26 cellular contexts compared by ENCODE assay signal in genomic region chr6:56156643-56157042, GRCh38.
DNase-seq lines count a peak whose midpoint lies in the region; ATAC-seq, FAIRE-seq and TF ChIP-seq lines count a peak whose summit lies in the region.
"Had no signal": no experiment of that assay in that cellular context is flagged by ENCODE, and none has a peak within 500 bp of the region (broad histone marks: within the 10 kb centered on the region; RNA-seq: fewer than 3 reads in every experiment).

No MANE protein-coding gene starts in this region.

- H3K27me3 Mint-ChIP-seq in astrocyte (ENCODE audit: low read depth, unreplicated experiment): no peaks in the 10 kb centered on the region
- H3K27me3 Mint-ChIP-seq: activated naive CD8-positive, alpha-beta T cell treated with anti-CD3 and anti-CD28 coated beads for 36 hours; naive thymus-derived CD8-positive, alpha-beta T cell; stimulated activated naive CD8-positive, alpha-beta T cell treated with anti-CD3 and anti-CD28 coated beads, Interleukin-15, amount 100 ng/mL, for 72 hours; T-helper 17 cell had no signal

- H3K23ac ChIP-seq in mesenchymal stem cell (ENCODE audit: low read length in 2 of 2): no peak overlapping the region

- DNase-seq in HPDE6-E6E7 (ENCODE audit: extremely low spot score): peak; percentile 15
- DNase-seq in astrocyte (ENCODE audit: low read depth): peak; percentile 11
- peak; percentile 72 for DNase-seq in mesenchymal stem cell
- no peak for DNase-seq in GM13977 (ENCODE audit: low spot score)
- DNase-seq in H7: no peak
- no peak for DNase-seq in NCI-H1417 (lab: John Stamatoyannopoulos, UW)
- DNase-seq: activated CD8-positive, alpha-beta memory T cell treated with anti-CD3 and anti-CD28 coated beads for 24 hours; activated effector memory CD4-positive, alpha-beta T cell treated with Interleukin-2 at 50 U/mL for 16 hours; activated naive CD8-positive, alpha-beta T cell treated with anti-CD3 and anti-CD28 coated beads for 36 hours; cerebellar nuclear complex; COR-L47; midbrain; naive thymus-derived CD8-positive, alpha-beta T cell; NCI-H1092; NCI-H1930; NCI-H2227 treated with DMSO at 0.1 percent for 48 hours; NCI-H774; SK-N-SH; small intestine; stimulated activated CD4-positive, alpha-beta T cell treated with anti-CD3 and anti-CD28 coated beads, Interleukin-1b, Interleukin-23, amount 100 ng/mL, for 48 hours; stimulated activated CD8-positive, alpha-beta memory T cell treated with anti-CD3 and anti-CD28 coated beads, Interleukin-4, amount 100 ng/mL, for 48 hours; stimulated activated naive CD8-positive, alpha-beta T cell treated with anti-CD3 and anti-CD28 coated beads, Interleukin-15, amount 100 ng/mL, for 72 hours; T-helper 17 cell had no signal

- no peak for TF ChIP-seq CTCF in astrocyte (IDR thresholded peaks at IDR 0.05; ENCODE audit: insufficient read depth, low read depth, low read length)
- no peak for TF ChIP-seq CTCF in GM13977 (IDR thresholded peaks at IDR 0.05; ENCODE audit: extremely low read depth, insufficient read depth, missing control alignments)

- H3K18ac ChIP-seq in mesenchymal stem cell (ENCODE audit: low read depth in 1 of 2, low read length in 2 of 2): peak overlapping the region in 1 of 2 experiments; percentile 60

- no peak overlapping the region for H2AK5ac ChIP-seq in mesenchymal stem cell (ENCODE audit: low read length, severe bottlenecking)

- H3K79me1 ChIP-seq in mesenchymal stem cell (replicated peaks; ENCODE audit: low read length, poor library complexity, severe bottlenecking): no peaks in the 10 kb centered on the region

- no peak overlapping the region for H2BK120ac ChIP-seq in mesenchymal stem cell (ENCODE audit: low read depth, low read length)

- no peak overlapping the region for H2BK5ac ChIP-seq in mesenchymal stem cell (ENCODE audit: low read depth, low read length, poor library complexity, severe bottlenecking)

- no peak for ATAC-seq in GM19397 (IDR thresholded peaks at IDR 0.05; ENCODE audit: unreplicated experiment)
- ATAC-seq: naive thymus-derived CD8-positive, alpha-beta T cell; stimulated activated naive CD8-positive, alpha-beta T cell treated with anti-CD3 and anti-CD28 coated beads, Interleukin-15, amount 100 ng/mL, for 72 hours; T-helper 17 cell had no signal

- peaks cover 7% of the 10 kb centered on the region for H3K4me1 ChIP-seq in ACC112 (ENCODE audit: control insufficient read depth, insufficient read depth, low read length, unreplicated experiment)
- H3K4me1 ChIP-seq in astrocyte (ENCODE audit: insufficient read depth, low read length): peaks cover 3% of the 10 kb centered on the region
- H3K4me1 ChIP-seq in mesenchymal stem cell (ENCODE audit: control insufficient read depth, insufficient read depth, low read depth, low read length): no peaks in the 10 kb centered on the region
- H3K4me1 ChIP-seq: BLaER1 had no signal

- H4K91ac ChIP-seq in mesenchymal stem cell (ENCODE audit: low read length): no peak overlapping the region

- FAIRE-seq in astrocyte (lab: Jason Lieb, UNC): no peak
- FAIRE-seq: small intestine had no signal

- peaks cover 8% of the 10 kb centered on the region for H3K9me3 Mint-ChIP-seq in astrocyte (ENCODE audit: unreplicated experiment)

- H3K14ac ChIP-seq in mesenchymal stem cell (ENCODE audit: low read length in 2 of 2): no peak overlapping the region

- peak overlapping the region in 1 of 2 experiments; percentile 34 for H2BK12ac ChIP-seq in mesenchymal stem cell (ENCODE audit: low read length in 2 of 2)

- H3K4me2 ChIP-seq in astrocyte (ENCODE audit: low read length): no peak overlapping the region
- H3K4me2 ChIP-seq in mesenchymal stem cell (ENCODE audit: low read length, poor library complexity, severe bottlenecking): no peak overlapping the region
- H3K4me2 ChIP-seq: BLaER1, SK-N-SH had no signal

- 36% methylated on average over 2 of the region's 2 CpGs for whole genome bisulfite sequencing in mesenchymal stem cell

- H3K9me3 ChIP-seq in astrocyte (ENCODE audit: insufficient read depth, low read depth, low read length) (peaks cover 7% of the 10 kb centered on the region), mesenchymal stem cell (ENCODE audit: control insufficient read depth, low read length) (peaks cover 11% of the 10 kb centered on the region)
- H3K9me3 ChIP-seq: BLaER1, SK-N-SH had no signal

- H3K36me3 Mint-ChIP-seq in astrocyte (ENCODE audit: low read depth, unreplicated experiment): no peaks in the 10 kb centered on the region
- H3K36me3 Mint-ChIP-seq: activated naive CD8-positive, alpha-beta T cell treated with anti-CD3 and anti-CD28 coated beads for 36 hours had no signal

- no peaks in the 10 kb centered on the region for H4K20me1 ChIP-seq in astrocyte (ENCODE audit: insufficient read depth, low read length)
- H4K20me1 ChIP-seq: BLaER1 had no signal

- in situ Hi-C loops in GM13977 (cut with MboI; ENCODE audit: low pct_unique_long_range_greater_than_20kb, low sequenced_read_pairs, unreplicated experiment): no loop called here

- no peak overlapping the region for H3K27ac Mint-ChIP-seq in astrocyte (ENCODE audit: unreplicated experiment)
- H3K27ac Mint-ChIP-seq: activated naive CD8-positive, alpha-beta T cell treated with anti-CD3 and anti-CD28 coated beads for 36 hours; naive thymus-derived CD8-positive, alpha-beta T cell; stimulated activated naive CD8-positive, alpha-beta T cell treated with anti-CD3 and anti-CD28 coated beads, Interleukin-15, amount 100 ng/mL, for 72 hours; T-helper 17 cell had no signal

- H3K36me3 ChIP-seq in ACC112 (ENCODE audit: insufficient read depth, low read length) (no peaks in the 10 kb centered on the region), astrocyte (ENCODE audit: insufficient read depth, low read length) (no peaks in the 10 kb centered on the region), mesenchymal stem cell (ENCODE audit: control insufficient read depth in 1 of 2, insufficient read depth in 2 of 2, low read depth in 1 of 2, low read length in 2 of 2) (peaks cover 0 to 3% of the 10 kb centered on the region in 2 experiments), H7 (replicated peaks; ENCODE audit: control insufficient read depth, insufficient read depth, low read length) (no peaks in the 10 kb centered on the region)
- H3K36me3 ChIP-seq: BLaER1 had no signal

- no peaks in the 10 kb centered on the region for H3K79me2 ChIP-seq in ACC112 (ENCODE audit: control insufficient read depth, insufficient read depth, low read length, unreplicated experiment)
- no peaks in the 10 kb centered on the region for H3K79me2 ChIP-seq in astrocyte (ENCODE audit: insufficient read depth, low read length)

- H2AFZ ChIP-seq in ACC112 (ENCODE audit: low read length, unreplicated experiment) (peak overlapping the region; percentile 40), astrocyte (ENCODE audit: low read depth, low read length) (no peak overlapping the region), mesenchymal stem cell (ENCODE audit: low read depth, low read length) (no peak overlapping the region)

- H3K4me1 Mint-ChIP-seq in astrocyte (ENCODE audit: low read depth, unreplicated experiment): no peaks in the 10 kb centered on the region
- H3K4me1 Mint-ChIP-seq: activated naive CD8-positive, alpha-beta T cell treated with anti-CD3 and anti-CD28 coated beads for 36 hours; naive thymus-derived CD8-positive, alpha-beta T cell; stimulated activated naive CD8-positive, alpha-beta T cell treated with anti-CD3 and anti-CD28 coated beads, Interleukin-15, amount 100 ng/mL, for 72 hours; T-helper 17 cell had no signal

- no peak overlapping the region for H3K27ac ChIP-seq in ACC112 (ENCODE audit: low read depth, low read length)
- H3K27ac ChIP-seq in astrocyte (ENCODE audit: low read depth, low read length): no peak overlapping the region
- no peak overlapping the region for H3K27ac ChIP-seq in mesenchymal stem cell (ENCODE audit: low read length, poor library complexity, severe bottlenecking)
- H3K27ac ChIP-seq: BLaER1 had no signal

- peak overlapping the region in 1 of 2 experiments; percentile 7 for H3K4ac ChIP-seq in mesenchymal stem cell (ENCODE audit: low read depth in 1 of 2, low read length in 2 of 2)

- no peak overlapping the region for H3K4me3 Mint-ChIP-seq in astrocyte (ENCODE audit: unreplicated experiment)
- H3K4me3 Mint-ChIP-seq: activated naive CD8-positive, alpha-beta T cell treated with anti-CD3 and anti-CD28 coated beads for 36 hours; naive thymus-derived CD8-positive, alpha-beta T cell; stimulated activated naive CD8-positive, alpha-beta T cell treated with anti-CD3 and anti-CD28 coated beads, Interleukin-15, amount 100 ng/mL, for 72 hours; T-helper 17 cell had no signal

- H3K27me3 ChIP-seq in ACC112 (ENCODE audit: insufficient read depth, low read length) (no peaks in the 10 kb centered on the region), astrocyte (ENCODE audit: insufficient read depth, low read length) (no peaks in the 10 kb centered on the region), mesenchymal stem cell (ENCODE audit: control insufficient read depth in 1 of 2, insufficient read depth in 1 of 2, low read length in 2 of 2) (no peaks in the 10 kb centered on the region), H7 (ENCODE audit: control insufficient read depth, insufficient read depth, low read length) (no peaks in the 10 kb centered on the region)
- H3K27me3 ChIP-seq: BLaER1 had no signal

- H2BK15ac ChIP-seq in mesenchymal stem cell (ENCODE audit: low read depth, poor library complexity, severe bottlenecking): no peak overlapping the region

- no peak overlapping the region for H3K4me3 ChIP-seq in ACC112 (ENCODE audit: low read depth, low read length)
- no peak overlapping the region for H3K4me3 ChIP-seq in astrocyte (ENCODE audit: insufficient read depth, low read depth, low read length)
- no peak overlapping the region for H3K4me3 ChIP-seq in mesenchymal stem cell (ENCODE audit: insufficient read depth in 1 of 2, low read depth in 1 of 2, low read length in 2 of 2)
- no peak overlapping the region for H3K4me3 ChIP-seq in H7 (ENCODE audit: insufficient read depth, low read depth, low read length)
- H3K4me3 ChIP-seq: BLaER1 had no signal

- H4K8ac ChIP-seq in mesenchymal stem cell (ENCODE audit: low read length): no peak overlapping the region

- H3K9ac ChIP-seq in astrocyte (ENCODE audit: low read length) (no peak overlapping the region), mesenchymal stem cell (ENCODE audit: low read length) (no peak overlapping the region)
- H3K9ac ChIP-seq: BLaER1, SK-N-SH had no signal

Comparison
In these comparisons a context has a peak if more than half of its experiments do, and no peak if none do; other contexts are left out.
1. DNase-seq: peak in HPDE6-E6E7 (single experiment), astrocyte (single experiment) and mesenchymal stem cell (single experiment); none in GM13977 (single experiment), H7 (single experiment) and NCI-H1417 (0 of 3).